ENCODE assay signal across 8 cellular contexts in genomic region chr11:8717876-8718753, GRCh38. TPM values are rescaled to one million over a fixed set of nuclear protein-coding genes. Genes with fewer than 3 reads are reported as not detected.
DNase-seq lines count a peak whose midpoint lies in the region; ATAC-seq and TF ChIP-seq lines count a peak whose summit lies in the region.

No MANE protein-coding gene starts in this region.

- no peak for TF ChIP-seq POLR2A in thyroid gland (IDR thresholded peaks at IDR 0.05)

- no peaks in the 10 kb centered on the region for H3K9me3 ChIP-seq in thyroid gland

- H3K4me3 ChIP-seq in astrocyte of the cerebellum (ENCODE audit: low read depth, low read length) (no peak overlapping the region), thyroid gland (replicated peaks in 1 of 3) (no peak overlapping the region)

- peak; percentile 52 for ATAC-seq in HG03159 (IDR thresholded peaks at IDR 0.05; ENCODE audit: unreplicated experiment)
- ATAC-seq in GM19455 (IDR thresholded peaks at IDR 0.05; ENCODE audit: unreplicated experiment), result no peak
- ATAC-seq in GM21528 (IDR thresholded peaks at IDR 0.05; ENCODE audit: low FRiP score, unreplicated experiment), result no peak
- no peak for ATAC-seq in HG02571 (IDR thresholded peaks at IDR 0.05; ENCODE audit: unreplicated experiment)

- H3K4me1 ChIP-seq in thyroid gland, result peaks cover 66 to 86% of the 10 kb centered on the region in 2 donors

- intact Hi-C loops in thyroid gland (cut with DNase I), result no loop called here

- in situ Hi-C loops in astrocyte of the cerebellum (cut with HindIII; ENCODE audit: low sequenced_read_pairs), result no loop called here

- H3K27ac ChIP-seq in thyroid gland, result peak overlapping the region; percentile 88 to 96 (median 92)

- TF ChIP-seq CTCF in astrocyte of the cerebellum (IDR thresholded peaks at IDR 0.05; ENCODE audit: low read depth, low read length, missing control alignments) (no peak), thyroid gland (IDR thresholded peaks at IDR 0.05) (no peak)

- WGBS in thyroid gland, 2 donors, result 14 to 18% methylated on average over 11 of the region's 11 CpGs

- no peaks in the 10 kb centered on the region for H3K27me3 ChIP-seq in thyroid gland

- no peaks in the 10 kb centered on the region for H3K36me3 ChIP-seq in thyroid gland

- DNase-seq in A172 (ENCODE audit: low spot score), result peak; percentile 86
- DNase-seq in astrocyte of the cerebellum (ENCODE audit: low read depth), result peak; percentile 71
- peak; percentile 82 for DNase-seq in kidney tubule cell (ENCODE audit: low spot score)
- peak; percentile 84 to 88 for DNase-seq in thyroid gland

RNA-seq across cellular contexts. Expression of gene RPL27A, which starts 35.5 kb away (rescaled TPM):
- total RNA-seq in A172 (2014; rRNA removed; shearing (Covaris generic)), result 724 and 1,393 TPM in 2 replicates
- total RNA-seq in thyroid gland, result 1,000 to 10,000 TPM; 1,071 to 3,396 (median 1,647) TPM

RNA-seq across cellular contexts. Expression of gene TRIM66, which starts 35.6 kb away (rescaled TPM):
- 1.4 and 1.8 TPM in 2 replicates for total RNA-seq in A172 (2014; rRNA removed; shearing (Covaris generic))
- 10 to 100 TPM in 1 of 4 donors, 1 to 10 TPM in 3; 7.7 to 48.5 (median 9.4) TPM for total RNA-seq in thyroid gland
